1 cellular context compared by ENCODE assay signal in the genomic region with DNA sequence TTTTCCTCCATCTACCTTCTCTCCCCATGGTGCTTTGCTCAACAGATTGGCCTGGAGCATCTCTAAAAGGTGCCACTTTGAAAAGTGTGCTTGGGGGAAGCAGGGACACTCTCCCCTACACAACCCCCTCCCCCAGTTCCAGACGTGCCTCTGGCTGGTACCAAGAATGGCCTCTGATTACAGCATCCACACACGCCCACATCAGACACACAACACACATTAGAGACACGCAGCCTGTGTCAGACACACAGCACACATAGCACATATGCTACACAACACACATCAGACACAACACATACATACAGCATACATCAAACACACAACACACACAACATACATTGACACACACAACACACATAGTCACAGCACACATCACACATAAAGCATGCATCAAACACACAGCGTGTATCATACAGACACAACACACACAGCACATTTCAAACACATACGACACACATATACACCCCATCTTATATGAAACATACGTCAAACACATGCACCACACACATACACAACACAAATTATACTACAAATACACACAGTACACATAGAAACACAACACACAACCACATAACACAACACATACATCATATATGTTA.
TF ChIP-seq lines count a peak whose summit lies in the region.

No MANE protein-coding gene starts in this region.

TF ChIP-seq in H1, 55 proteins besides CTCF, POLR2A, EP300 and RAD21:
- no peak for TF ChIP-seq MAFK (IDR thresholded peaks at IDR 0.05; ENCODE audit: low read depth, low read length)
- TF ChIP-seq BCL11A (IDR thresholded peaks at IDR 0.05; ENCODE audit: low read depth in 2 of 2, low read length in 2 of 2) = no peak
- no peak for TF ChIP-seq NRF1 (IDR thresholded peaks at IDR 0.05; ENCODE audit: low read depth, low read length)
- TF ChIP-seq BACH1 (IDR thresholded peaks at IDR 0.05; ENCODE audit: low read length) = no peak
- no peak for TF ChIP-seq CBX5 (IDR thresholded peaks at IDR 0.05; ENCODE audit: low read depth, low read length)
- TF ChIP-seq RBBP5 (IDR thresholded peaks at IDR 0.05; ENCODE audit: borderline replicate concordance, low read depth, low read length) = no peak
- no peak for TF ChIP-seq CREB1 (IDR thresholded peaks at IDR 0.05)
- no peak for TF ChIP-seq POU5F1 (IDR thresholded peaks at IDR 0.05; ENCODE audit: low read depth, low read length)
- TF ChIP-seq TEAD4 (IDR thresholded peaks at IDR 0.05; ENCODE audit: low read depth, low read length) = no peak
- TF ChIP-seq E2F6 (IDR thresholded peaks at IDR 0.05) = no peak
- TF ChIP-seq JUND (IDR thresholded peaks at IDR 0.05; ENCODE audit: low read length) = no peak
- TF ChIP-seq TBP (IDR thresholded peaks at IDR 0.05; ENCODE audit: low read depth, low read length) = no peak
- TF ChIP-seq HDAC6 (IDR thresholded peaks at IDR 0.05; ENCODE audit: low read depth, low read length) = no peak
- TF ChIP-seq, protein P1, sequence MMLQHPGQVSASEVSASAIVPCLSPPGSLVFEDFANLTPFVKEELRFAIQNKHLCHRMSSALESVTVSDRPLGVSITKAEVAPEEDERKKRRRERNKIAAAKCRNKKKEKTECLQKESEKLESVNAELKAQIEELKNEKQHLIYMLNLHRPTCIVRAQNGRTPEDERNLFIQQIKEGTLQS (IDR thresholded peaks at IDR 0.05; ENCODE audit: insufficient read depth, low read depth, low read length) = no peak
- no peak for TF ChIP-seq GABPA (IDR thresholded peaks at IDR 0.05; ENCODE audit: borderline replicate concordance, insufficient read depth, low read length)
- TF ChIP-seq TAF1 (IDR thresholded peaks at IDR 0.05; ENCODE audit: low read depth, low read length) = no peak
- no peak for TF ChIP-seq FOSL1 (IDR thresholded peaks at IDR 0.05; ENCODE audit: insufficient read depth, low read depth, low read length)
- no peak for TF ChIP-seq KDM5A (IDR thresholded peaks at IDR 0.05; ENCODE audit: low read length)
- TF ChIP-seq TAF7 (optimal IDR thresholded peaks at IDR 0.05; ENCODE audit: borderline replicate concordance, low read depth, low read length) = no peak
